Comparison of ENCODE assay signal across 12 cellular contexts in the genomic region with DNA sequence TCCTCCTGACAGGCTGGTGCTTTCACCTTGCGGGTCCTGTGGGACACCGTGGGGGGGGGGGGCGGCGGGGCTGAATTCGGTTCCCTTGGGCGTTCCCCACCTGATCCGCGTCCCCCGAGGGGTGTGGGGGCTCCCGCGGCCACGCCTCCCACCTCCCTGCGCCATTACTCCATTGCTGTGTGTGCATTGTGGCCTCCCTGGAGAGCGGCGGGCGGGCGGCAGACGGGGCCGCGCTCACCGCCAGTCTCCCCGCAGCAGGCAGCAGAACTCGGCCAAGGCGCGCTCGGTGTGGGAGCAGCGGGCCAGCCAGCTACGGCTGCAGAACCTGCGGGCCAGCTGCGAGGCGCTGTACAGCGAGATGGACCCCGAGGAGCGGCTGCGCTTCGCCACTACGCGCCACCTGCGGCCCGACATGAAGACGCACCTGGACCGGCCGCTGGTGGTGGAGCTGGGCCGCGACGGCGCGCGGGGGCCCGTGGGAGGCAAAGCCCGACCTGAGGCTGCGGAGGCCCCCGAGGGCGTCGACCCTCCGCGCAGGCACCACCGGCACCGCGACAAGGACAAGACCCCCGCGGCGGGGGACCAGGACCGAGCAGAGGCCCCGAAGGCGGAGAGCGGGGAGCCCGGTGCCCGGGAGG.
DNase-seq lines count a peak whose midpoint lies in the region; ATAC-seq and TF ChIP-seq lines count a peak whose summit lies in the region.
"Had no signal": no experiment of that assay in that cellular context is flagged by ENCODE, and none has a peak within 500 bp of the region (broad histone marks: within the 10 kb centered on the region; RNA-seq: fewer than 3 reads in every experiment).

No MANE protein-coding gene starts in this region.

- H3K9me3 ChIP-seq in prostate gland, result no peaks in the 10 kb centered on the region
- no peaks in the 10 kb centered on the region for H3K9me3 ChIP-seq in Karpas-422 (ENCODE audit: low read length)

- H3K4me2 ChIP-seq in Karpas-422 (ENCODE audit: low read depth, low read length, poor library complexity, severe bottlenecking), result no peak overlapping the region

- H4K20me1 ChIP-seq in Karpas-422 (ENCODE audit: insufficient read depth, low read depth, low read length), result no peaks in the 10 kb centered on the region

- peak; percentile 38 for DNase-seq in DMS79 (lab: John Stamatoyannopoulos, UW)
- DNase-seq in NCI-H1092 (lab: John Stamatoyannopoulos, UW), result peak; percentile 39
- DNase-seq in prostate gland (ENCODE audit: low spot score), result no peak
- no peak for DNase-seq in Karpas-422
- no peak for DNase-seq in HEK293T (ENCODE audit: extremely low spot score)
- DNase-seq: activated CD4-positive, CD25-positive, alpha-beta regulatory T cell treated with anti-CD3 and anti-CD28 coated beads, Interleukin-2, amount 50 U/mL, for 72 hours; activated naive CD4-positive, alpha-beta T cell treated with anti-CD3 and anti-CD28 coated beads, Interleukin-2, amount 50 U/mL, for 16 hours; GDM1; NCI-H1930 had no signal

- POLR2A ChIA-PET in HEK293T (lab: Yijun Ruan, JAX), result no interaction called here

- H3K4me3 ChIP-seq in prostate gland, result peak overlapping the region; percentile 16 to 34
- no peak overlapping the region for H3K4me3 ChIP-seq in Karpas-422 (ENCODE audit: low read length)

- H3K27ac ChIP-seq in prostate gland (no peak overlapping the region), Karpas-422 (ENCODE audit: low read length) (no peak overlapping the region)

- no peak overlapping the region for H2AFZ ChIP-seq in Karpas-422 (ENCODE audit: low read length)

- CTCF ChIA-PET in HEK293T (lab: Yijun Ruan, JAX), result no interaction called here

- no peak overlapping the region for H3K9ac ChIP-seq in Karpas-422 (ENCODE audit: low read length)

- no peaks in the 10 kb centered on the region for H3K79me2 ChIP-seq in Karpas-422 (ENCODE audit: low read length)

- H3K36me3 ChIP-seq in prostate gland (no peaks in the 10 kb centered on the region), Karpas-422 (ENCODE audit: insufficient read depth, low read length) (no peaks in the 10 kb centered on the region)

- no peak for TF ChIP-seq CTCF in prostate gland (IDR thresholded peaks at IDR 0.05)

- no peaks in the 10 kb centered on the region for H3K27me3 ChIP-seq in prostate gland (replicated peaks; ENCODE audit: insufficient read depth)
- H3K27me3 ChIP-seq in Karpas-422 (ENCODE audit: low read length), result no peaks in the 10 kb centered on the region

- ATAC-seq in esophagus mucosa (peak; percentile 35), HG03025 (IDR thresholded peaks at IDR 0.05; ENCODE audit: low FRiP score, unreplicated experiment) (no peak)
- ATAC-seq: stimulated activated memory B cell treated with anti-CD40 and anti-IgM and Interleukin-4, amounts not matched to agents 10 μg/mL and 1 μg/mL and 100 μg/mL, for 72 hours had no signal

- no peak for TF ChIP-seq POLR2A in prostate gland (IDR thresholded peaks at IDR 0.05)

- WGBS in prostate gland, result 2% methylated on average over 48 of the region's 69 CpGs

- no peaks in the 10 kb centered on the region for H3K4me1 ChIP-seq in prostate gland (replicated peaks)
- no peaks in the 10 kb centered on the region for H3K4me1 ChIP-seq in Karpas-422 (ENCODE audit: low read length)

- no peaks in the 10 kb centered on the region for H3K9me2 ChIP-seq in Karpas-422 (replicated peaks; ENCODE audit: insufficient read depth, low read length)

- intact Hi-C loops in prostate gland (cut with DNase I), result no loop called here

TF ChIP-seq in HEK293T, 16 proteins besides CTCF, POLR2A, EP300 and RAD21:
- TF ChIP-seq L3MBTL2 (conservative IDR thresholded peaks at IDR 0.05) (no peak), ELF4 (IDR thresholded peaks at IDR 0.05) (no peak), NFRKB (IDR thresholded peaks at IDR 0.05) (no peak)

Comparison
In these comparisons a context has a peak if more than half of its experiments do, and no peak if none do; other contexts are left out.
1. DNase-seq: peak in DMS79 (single experiment) and NCI-H1092 (single experiment); none in prostate gland (single experiment), Karpas-422 (single experiment) and HEK293T (single experiment).